17 cellular contexts compared by ENCODE assay signal in genomic region chr2:79882548-79882947, GRCh38.
"Had no signal": no experiment of that assay in that cellular context is flagged by ENCODE, and none has a peak within 500 bp of the region (broad histone marks: within the 10 kb centered on the region; RNA-seq: fewer than 3 reads in every experiment).

No MANE protein-coding gene starts in this region.

- H3K9me3 ChIP-seq: colonic mucosa, left ventricle myocardium inferior, lower lobe of right lung, neutrophil, psoas muscle, stomach had no signal

- H3K4me3 ChIP-seq: colonic mucosa, heart right ventricle, left ventricle myocardium inferior, lower lobe of right lung, psoas muscle, stomach had no signal

- H3K4me1 ChIP-seq: colonic mucosa, foreskin keratinocyte, heart right ventricle, left ventricle myocardium inferior, lower lobe of right lung, psoas muscle, stomach had no signal

- H3K27me3 ChIP-seq: colonic mucosa, foreskin keratinocyte, neutrophil, stomach had no signal

- H3K27ac ChIP-seq: colonic mucosa, foreskin keratinocyte, heart right ventricle, left ventricle myocardium inferior, lower lobe of right lung, neutrophil, psoas muscle, stomach had no signal

- DNase-seq: colonic mucosa; dermis blood vessel endothelial cell; effector CD4-positive, alpha-beta T cell; endodermal cell; erythroblast; foreskin keratinocyte; heart right ventricle; kidney; left cardiac atrium; left ventricle myocardium inferior; lower lobe of right lung; midbrain; psoas muscle; stimulated activated CD4-positive, alpha-beta T cell treated with anti-CD3 and anti-CD28 coated beads, Interleukin-2, amount 100 ng/mL, for 24 hours; stimulated activated naive CD4-positive, alpha-beta T cell; stomach had no signal

- H3K36me3 ChIP-seq: colonic mucosa, heart right ventricle, left ventricle myocardium inferior, lower lobe of right lung, neutrophil, stomach had no signal
